Comparison of ENCODE assay signal across 8 cellular contexts in the genomic region with DNA sequence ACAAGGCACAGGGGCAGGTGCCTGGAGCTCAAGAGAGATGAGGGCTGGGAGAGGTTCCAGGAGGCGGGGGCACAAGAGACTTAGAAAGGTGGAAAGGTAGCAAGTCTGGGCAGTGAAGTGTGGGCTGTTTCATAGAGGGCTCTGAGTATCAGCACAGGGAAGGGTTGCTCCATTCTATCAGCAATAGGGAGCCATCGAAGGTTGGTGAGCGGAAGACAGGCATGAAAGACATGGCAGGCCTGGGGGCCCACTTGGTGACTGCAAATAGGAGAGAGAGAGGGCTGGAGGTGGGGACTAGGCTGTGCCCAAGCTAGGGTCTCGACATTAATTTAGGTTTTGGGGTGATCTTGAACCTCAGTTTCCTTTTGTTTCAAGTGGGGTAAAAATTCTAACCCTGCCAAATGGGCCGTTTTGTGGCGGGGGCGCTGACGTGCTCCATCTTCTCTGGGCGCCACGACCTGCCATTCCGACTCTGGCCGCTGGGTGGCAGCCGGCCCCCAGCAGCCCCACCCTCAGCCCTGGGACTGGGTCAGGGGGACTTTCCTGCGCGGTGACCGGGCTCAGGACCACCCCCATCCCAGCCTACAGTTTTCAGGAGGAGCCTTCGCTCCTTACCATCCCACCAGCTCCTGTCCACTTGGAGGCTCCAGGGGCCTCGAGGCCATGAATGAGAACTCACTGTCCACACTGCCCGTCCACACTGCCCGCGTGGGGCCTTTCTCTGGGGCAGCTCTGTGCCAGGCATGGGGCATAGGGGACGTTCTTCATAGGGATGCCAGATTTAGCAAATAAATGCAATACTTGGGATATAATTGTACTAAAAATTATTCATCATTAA. TPM values are rescaled to one million over a fixed set of nuclear protein-coding genes. Genes with fewer than 3 reads are reported as not detected.
A peak's percentile ranks its signal among the peaks of the same experiment; 100 is the strongest.
DNase-seq lines count a peak whose midpoint lies in the region; ATAC-seq and TF ChIP-seq lines count a peak whose summit lies in the region.

No MANE protein-coding gene starts in this region.

- H3K79me2 ChIP-seq in HCT116 (ENCODE audit: insufficient read depth, low read length) = no peaks in the 10 kb centered on the region

- no peaks in the 10 kb centered on the region for H3K9me3 ChIP-seq in BE2C
- H3K9me3 ChIP-seq in HCT116 (ENCODE audit: control insufficient read depth in 1 of 2, insufficient read depth in 1 of 2, low read depth in 1 of 2, low read length in 2 of 2) = no peaks in the 10 kb centered on the region

- TF ChIP-seq RAD21 in HCT116 (IDR thresholded peaks at IDR 0.05; ENCODE audit: low read depth) = peak; percentile 92

- DNase-seq in BE2C = peak; percentile 71
- no peak for DNase-seq in HCT116 (ENCODE audit: low read depth, low spot score)
- peak in 4 of 5 experiments; percentile 21 to 34 (median 29) for DNase-seq in T-helper 2 cell
- no peak for DNase-seq in astrocyte of the cerebellum (ENCODE audit: low read depth)
- peak; percentile 40 for DNase-seq in inferior parietal cortex (ENCODE audit: extremely low spot score)
- peak; percentile 40 for DNase-seq in stimulated activated CD4-positive, alpha-beta T cell treated with anti-CD3 and anti-CD28 coated beads, Interleukin-1b, Interleukin-23, amount 100 ng/mL, for 48 hours
- DNase-seq in occipital lobe (lab: John Stamatoyannopoulos, UW) = no peak
- DNase-seq in A172 (ENCODE audit: low spot score) = no peak

- RAD21 ChIA-PET in HCT116 (lab: Charles Lee; ENCODE audit: low non-redundant PET in 1 of 2, low total read pairs in 2 of 2, uncharacterized antibody in 2 of 2, unreplicated experiment in 2 of 2) = interaction anchor here in 1 of 2 experiments (1.3 kb wide), 1 partner anchor 283 kb away, joined by 6 read pairs; no protein-coding TSS in a partner anchor

- TF ChIP-seq CTCF in BE2C (IDR thresholded peaks at IDR 0.05; ENCODE audit: low read depth, low read length) (peak; percentile 89), HCT116 (IDR thresholded peaks at IDR 0.05 in 2 of 3, conservative IDR thresholded peaks at IDR 0.05 in 1 of 3; ENCODE audit: borderline replicate concordance in 1 of 3, insufficient read depth in 1 of 3, low read depth in 2 of 3, low read length in 2 of 3) (peak; percentile 89 to 95 (median 91)), astrocyte of the cerebellum (IDR thresholded peaks at IDR 0.05; ENCODE audit: low read depth, low read length, missing control alignments) (peak; percentile 95)

- H3K27me3 ChIP-seq in BE2C = no peaks in the 10 kb centered on the region
- H3K27me3 ChIP-seq in HCT116 (ENCODE audit: insufficient read depth, low read length) = no peaks in the 10 kb centered on the region

- POLR2A ChIA-PET in HCT116 (lab: Charles Lee) = no interaction called here

- H4K20me1 ChIP-seq in HCT116 (ENCODE audit: insufficient read depth) = no peaks in the 10 kb centered on the region

- H3K9me2 ChIP-seq in HCT116 (ENCODE audit: insufficient read depth) = no peaks in the 10 kb centered on the region

- TF ChIP-seq POLR2A in HCT116 (IDR thresholded peaks at IDR 0.05; ENCODE audit: borderline replicate concordance, extremely low read depth, insufficient read depth, insufficient read length) = no peak

- no TSS peak for BruUV-seq in HCT116 (replicated peaks; lab: Mats Ljungman, UMichigan)

- in situ Hi-C loops in astrocyte of the cerebellum (cut with HindIII; ENCODE audit: low sequenced_read_pairs) = no loop called here

- H3K9ac ChIP-seq in HCT116 (ENCODE audit: low read length) = no peak overlapping the region

- H2AFZ ChIP-seq in HCT116 (ENCODE audit: low read depth, low read length, poor library complexity, severe bottlenecking) = peak overlapping the region; percentile 11

- H3K4me2 ChIP-seq in HCT116 (ENCODE audit: low read length) = peak overlapping the region; percentile 26

- peak; percentile 83 for ATAC-seq in HCT116

- intact Hi-C loops in HCT116 (cut with micrococcal nuclease) = loop anchor here (1.0 to 5.0 kb wide), 3 partner anchors 22 to 359 kb away; no protein-coding TSS in a partner anchor

- no peak overlapping the region for H3K4me3 ChIP-seq in BE2C (ENCODE audit: low read depth, low read length)
- no peak overlapping the region for H3K4me3 ChIP-seq in HCT116 (replicated peaks in 1 of 2; ENCODE audit: low read depth in 1 of 2, low read length in 2 of 2)
- no peak overlapping the region for H3K4me3 ChIP-seq in astrocyte of the cerebellum (ENCODE audit: low read depth, low read length)

- CTCF ChIA-PET in HCT116 (lab: Charles Lee) = interaction anchor here (0.8 to 1.8 kb wide), 8 partner anchors 11 to 359 kb away, joined by 3 to 7 read pairs (median 3); no protein-coding TSS in a partner anchor

- H3K4me1 ChIP-seq in BE2C (peaks cover 26% of the 10 kb centered on the region), HCT116 (ENCODE audit: control insufficient read depth in 1 of 2, insufficient read depth in 2 of 2, low read length in 2 of 2) (peaks cover 31 to 35% of the 10 kb centered on the region in 2 experiments)

- H3K36me3 ChIP-seq in BE2C (no peaks in the 10 kb centered on the region), HCT116 (ENCODE audit: control insufficient read depth in 1 of 2, insufficient read depth in 2 of 2, low read length in 2 of 2) (no peaks in the 10 kb centered on the region)

- no peak overlapping the region for H3K27ac ChIP-seq in HCT116 (ENCODE audit: low read depth, low read length)

TF ChIP-seq in HCT116, 20 proteins besides CTCF, POLR2A, EP300 and RAD21:
- TF ChIP-seq EZH2 (IDR thresholded peaks at IDR 0.05) (no peak), SIN3A (IDR thresholded peaks at IDR 0.05; ENCODE audit: low read depth) (no peak), TCF7L2 (IDR thresholded peaks at IDR 0.05; ENCODE audit: borderline replicate concordance, extremely low read depth, insufficient read depth, insufficient read length) (no peak), POLR2AphosphoS5 (IDR thresholded peaks at IDR 0.05; ENCODE audit: low read depth, low read length) (no peak), SP1 (IDR thresholded peaks at IDR 0.05; ENCODE audit: low read depth) (no peak)
- TF ChIP-seq, protein P1, sequence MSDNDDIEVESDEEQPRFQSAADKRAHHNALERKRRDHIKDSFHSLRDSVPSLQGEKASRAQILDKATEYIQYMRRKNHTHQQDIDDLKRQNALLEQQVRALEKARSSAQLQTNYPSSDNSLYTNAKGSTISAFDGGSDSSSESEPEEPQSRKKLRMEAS (IDR thresholded peaks at IDR 0.05) = no peak
TF ChIP-seq in HCT116: peak in this region for 0.

RNA-seq across cellular contexts. Expression of a gene that starts 37.2 kb away (rescaled TPM):
- 93.5 TPM for polyA plus RNA-seq in BE2C (2012; ENCODE audit: insufficient read depth, insufficient read length, low read depth)
- total RNA-seq in HCT116 (2021; ENCODE audit: unreplicated experiment) (163 TPM), occipital lobe (6.2 TPM)
- 181 and 236 TPM in 2 replicates for polyA plus RNA-seq in HCT116 (2012)
- 86.4 and 95.6 TPM in 2 replicates for total RNA-seq in A172 (2014; rRNA removed; shearing (Covaris generic))

Comparison
In these comparisons a context has a peak if more than half of its experiments do, and no peak if none do; other contexts are left out.
1. DNase-seq: peak in BE2C (single experiment), T-helper 2 cell (4 of 5), inferior parietal cortex (single experiment) and stimulated activated CD4-positive, alpha-beta T cell treated with anti-CD3 and anti-CD28 coated beads, Interleukin-1b, Interleukin-23, amount 100 ng/mL, for 48 hours (single experiment); none in HCT116 (single experiment), astrocyte of the cerebellum (single experiment), occipital lobe (single experiment) and A172 (single experiment).
2. RNA of a gene that starts 37.2 kb away (total RNA-seq): 163 TPM in HCT116 (single experiment) and 86.4 to 95.6 TPM in A172; 6.2 TPM in occipital lobe (single experiment); every median in the first group is over 10 times any median in the second.
3. Peak in every context shown above with its lines, with median percentiles within 50 percentile points of each other: CTCF ChIP-seq.